Comparison of ENCODE assay signal across 32 cellular contexts in genomic region chr7:144484445-144484844, GRCh38.
"Had no signal": no experiment of that assay in that cellular context is flagged by ENCODE, and none has a peak within 500 bp of the region (broad histone marks: within the 10 kb centered on the region; RNA-seq: fewer than 3 reads in every experiment).

No MANE protein-coding gene starts in this region.

- ATAC-seq: activated naive CD4-positive, alpha-beta T cell treated with anti-CD3 and anti-CD28 coated beads, Interleukin-2, amount 50 U/mL, for 72 hours; activated naive CD8-positive, alpha-beta T cell treated with anti-CD3 and anti-CD28 coated beads, Interleukin-2, amount 50 U/mL, for 24 hours; activated T-cell treated with anti-CD3 and anti-CD28 coated beads, Interleukin-2, amount 50 U/mL, for 4 hours; activated T-cell treated with anti-CD3 and anti-CD28 coated beads, Interleukin-2, amount 50 U/mL, for 72 hours; activated T-helper 17 cell treated with anti-CD3 and anti-CD28 coated beads, Interleukin-2, amount 50 U/mL, for 72 hours; body of pancreas had no signal

- DNase-seq: activated effector memory CD4-positive, alpha-beta T cell treated with anti-CD3 and anti-CD28 coated beads, Interleukin-2, amount 50 U/mL, for 16 hours; activated effector memory CD4-positive, alpha-beta T cell treated with Interleukin-2 at 50 U/mL for 16 hours; activated gamma-delta T cell; activated gamma-delta T cell treated with Interleukin-2 at 50 U/mL for 16 hours; activated naive CD4-positive, alpha-beta T cell; activated naive CD4-positive, alpha-beta T cell treated with anti-CD3 and anti-CD28 coated beads for 36 hours; activated naive CD4-positive, alpha-beta T cell treated with anti-CD3 and anti-CD28 coated beads, Interleukin-2, amount 10 ng/mL, durations not matched to agents 7 days and 5 days; activated naive CD4-positive, alpha-beta T cell treated with anti-CD3 and anti-CD28 coated beads, Interleukin-2, amount 50 U/mL, for 16 hours; activated naive CD4-positive, alpha-beta T cell treated with Interleukin-2 at 50 U/mL for 16 hours; activated naive CD8-positive, alpha-beta T cell treated with anti-CD3 and anti-CD28 coated beads for 36 hours; activated naive CD8-positive, alpha-beta T cell treated with anti-CD3 and anti-CD28 coated beads, Interleukin-2, amount 10 ng/mL, durations not matched to agents 7 days and 5 days; activated naive CD8-positive, alpha-beta T cell treated with anti-CD3 and anti-CD28 coated beads, Interleukin-2, amount 50 U/mL, for 24 hours; activated T-cell treated with anti-CD3 and anti-CD28 coated beads, Interleukin-2, amount 50 U/mL, for 4 hours; activated T-cell treated with anti-CD3 and anti-CD28 coated beads, Interleukin-2, amount 50 U/mL, for 48 hours; activated T-cell treated with anti-CD3 and anti-CD28 coated beads, Interleukin-2, amount 50 U/mL, for 72 hours; adrenal gland; amniotic stem cell; amygdala; anterior cingulate cortex; aorta; body of pancreas; brain microvascular endothelial cell; caudate nucleus; central memory CD4-positive, alpha-beta T cell; cerebellar nuclear complex had no signal

- H3K4me1 ChIP-seq: adrenal gland, ascending aorta, body of pancreas, breast epithelium had no signal

- H3K27me3 ChIP-seq: adrenal gland, ascending aorta, body of pancreas, brain microvascular endothelial cell, breast epithelium, cardiac muscle cell had no signal

- H3K9me3 ChIP-seq: adrenal gland, ascending aorta, body of pancreas, breast epithelium had no signal

- H3K4me3 ChIP-seq: adrenal gland, ascending aorta, body of pancreas, breast epithelium, cardiac muscle cell had no signal

- FAIRE-seq: astrocyte, bronchial epithelial cell had no signal

- H3K27ac ChIP-seq: adrenal gland, ascending aorta, body of pancreas, brain microvascular endothelial cell, breast epithelium, cardiac muscle cell had no signal

- H3K36me3 ChIP-seq: adrenal gland, ascending aorta, brain microvascular endothelial cell, breast epithelium, cardiac muscle cell had no signal
